ENCODE assay signal across 10 cellular contexts in the genomic region with DNA sequence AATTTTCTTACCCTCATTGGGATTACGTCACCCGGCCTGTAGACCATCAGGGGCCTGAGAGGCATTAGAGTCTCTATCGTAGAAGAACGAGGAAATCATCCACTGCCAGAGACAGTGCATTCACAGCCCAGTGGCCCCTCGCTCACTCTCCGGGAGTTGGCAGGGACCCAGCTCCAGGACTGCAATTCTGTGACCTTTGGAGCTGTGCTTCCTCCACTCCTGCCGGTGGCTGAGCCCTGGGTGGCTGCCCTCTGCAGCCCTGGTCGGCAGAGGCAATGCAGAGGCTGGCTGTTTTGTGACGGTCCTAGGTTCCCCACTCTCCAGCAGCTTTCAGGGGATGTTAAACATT. TPM values are rescaled to one million over a fixed set of nuclear protein-coding genes. Genes with fewer than 3 reads are reported as not detected.
A peak's percentile ranks its signal among the peaks of the same experiment; 100 is the strongest.
DNase-seq lines count a peak whose midpoint lies in the region; ATAC-seq and TF ChIP-seq lines count a peak whose summit lies in the region.
"Had no signal": no experiment of that assay in that cellular context is flagged by ENCODE, and none has a peak within 500 bp of the region (broad histone marks: within the 10 kb centered on the region; RNA-seq: fewer than 3 reads in every experiment).

No MANE protein-coding gene starts in this region.

- peaks cover 76% of the 10 kb centered on the region for H3K4me1 Mint-ChIP-seq in stimulated activated effector memory CD8-positive, alpha-beta T cell treated with anti-CD3 and anti-CD28 coated beads, Interleukin-12 subunit alpha, Interleukin-12 subunit beta, amount 100 ng/mL, for 72 hours

- peak overlapping the region; percentile 38 for H3K27ac Mint-ChIP-seq in stimulated activated effector memory CD8-positive, alpha-beta T cell treated with anti-CD3 and anti-CD28 coated beads, Interleukin-12 subunit alpha, Interleukin-12 subunit beta, amount 100 ng/mL, for 72 hours

- no peaks in the 10 kb centered on the region for H3K9me3 Mint-ChIP-seq in stimulated activated effector memory CD8-positive, alpha-beta T cell treated with anti-CD3 and anti-CD28 coated beads, Interleukin-12 subunit alpha, Interleukin-12 subunit beta, amount 100 ng/mL, for 72 hours

- peak overlapping the region; percentile 97 for H3K27ac ChIP-seq in VCaP

- peaks cover 47% of the 10 kb centered on the region for H3K36me3 Mint-ChIP-seq in stimulated activated effector memory CD8-positive, alpha-beta T cell treated with anti-CD3 and anti-CD28 coated beads, Interleukin-12 subunit alpha, Interleukin-12 subunit beta, amount 100 ng/mL, for 72 hours

- peak overlapping the region; percentile 52 for H3K4me3 Mint-ChIP-seq in stimulated activated effector memory CD8-positive, alpha-beta T cell treated with anti-CD3 and anti-CD28 coated beads, Interleukin-12 subunit alpha, Interleukin-12 subunit beta, amount 100 ng/mL, for 72 hours

- peak; percentile 71 for DNase-seq in NCI-H2227 (lab: John Stamatoyannopoulos, UW; ENCODE audit: unreplicated experiment)
- no peak for DNase-seq in NCI-H2227 treated with DMSO at 0.1 percent for 48 hours (lab: John Stamatoyannopoulos, UW)
- DNase-seq in left lobe of liver (ENCODE audit: low spot score), result peak; percentile 92
- no peak for DNase-seq in stimulated activated effector memory CD8-positive, alpha-beta T cell treated with anti-CD3 and anti-CD28 coated beads, Interleukin-12 subunit alpha, Interleukin-12 subunit beta, amount 100 ng/mL, for 72 hours (ENCODE audit: low spot score in 2 of 2)
- no peak for DNase-seq in globus pallidus (ENCODE audit: low spot score)
- no peak for DNase-seq in posterior vena cava (ENCODE audit: low spot score)
- DNase-seq: foreskin fibroblast; stimulated activated CD4-positive, alpha-beta T cell treated with anti-CD3 and anti-CD28 coated beads, Interleukin-2, amount 100 ng/mL, for 48 hours had no signal

- peak; percentile 91 for ATAC-seq in left lobe of liver
- no peak for ATAC-seq in stimulated activated effector memory CD8-positive, alpha-beta T cell treated with anti-CD3 and anti-CD28 coated beads, Interleukin-12 subunit alpha, Interleukin-12 subunit beta, amount 100 ng/mL, for 72 hours
- ATAC-seq in HG03045 (IDR thresholded peaks at IDR 0.05; ENCODE audit: unreplicated experiment), result no peak

- TF ChIP-seq CTCF in VCaP (conservative IDR thresholded peaks at IDR 0.05), result no peak

- intact Hi-C loops in posterior vena cava (cut with DNase I), result no loop called here

RNA-seq across cellular contexts. Expression of a gene that starts 12.7 kb away (rescaled TPM):
- total RNA-seq in left lobe of liver, result 5.0 TPM
- total RNA-seq in posterior vena cava, result 1 to 10 TPM; 5.2 to 6.0 TPM

RNA-seq across cellular contexts. Expression of a gene that starts 30.3 kb away (rescaled TPM):
- total RNA-seq in left lobe of liver, result 0.33 TPM
- total RNA-seq in posterior vena cava, result under 1 TPM in 1 of 2 donors, not detected in 1; 0.19 TPM

Comparison
In these comparisons a context has a peak if more than half of its experiments do, and no peak if none do; other contexts are left out.
1. DNase-seq: peak in NCI-H2227 (single experiment) and left lobe of liver (single experiment); none in NCI-H2227 treated with DMSO at 0.1 percent for 48 hours (single experiment), stimulated activated effector memory CD8-positive, alpha-beta T cell treated with anti-CD3 and anti-CD28 coated beads, Interleukin-12 subunit alpha, Interleukin-12 subunit beta, amount 100 ng/mL, for 72 hours (0 of 2), globus pallidus (single experiment) and posterior vena cava (single experiment).